In genomic region chr4:186167605-186168004, GRCh38 we compare ENCODE assay signal across 31 cellular contexts. TPM values are rescaled to one million over a fixed set of nuclear protein-coding genes. Genes with fewer than 3 reads are reported as not detected.
"Had no signal": no experiment of that assay in that cellular context is flagged by ENCODE, and none has a peak within 500 bp of the region (broad histone marks: within the 10 kb centered on the region; RNA-seq: fewer than 3 reads in every experiment).

No MANE protein-coding gene starts in this region.

- ATAC-seq: activated CD8-positive, alpha-beta T cell treated with anti-CD3 and anti-CD28 coated beads for 36 hours; activated naive CD4-positive, alpha-beta T cell treated with anti-CD3 and anti-CD28 coated beads, Interleukin-2, amount 50 U/mL, for 72 hours; activated T-cell treated with anti-CD3 and anti-CD28 coated beads, Interleukin-2, amount 50 U/mL, for 72 hours; activated T-helper 17 cell treated with anti-CD3 and anti-CD28 coated beads, Interleukin-2, amount 50 U/mL, for 72 hours; body of pancreas had no signal

- H3K9me3 Mint-ChIP-seq: activated CD8-positive, alpha-beta T cell treated with anti-CD3 and anti-CD28 coated beads for 36 hours; activated naive CD4-positive, alpha-beta T cell treated with anti-CD3 and anti-CD28 coated beads, Interleukin-2, amount 50 U/mL, for 72 hours; activated T-cell treated with anti-CD3 and anti-CD28 coated beads, Interleukin-2, amount 50 U/mL, for 72 hours; activated T-helper 17 cell treated with anti-CD3 and anti-CD28 coated beads, Interleukin-2, amount 50 U/mL, for 72 hours had no signal

- H3K9me3 ChIP-seq: adrenal gland, body of pancreas, breast epithelium, SJCRH30 had no signal

- H3K27me3 ChIP-seq: adrenal gland, body of pancreas, breast epithelium, SJCRH30 had no signal

- H3K4me3 Mint-ChIP-seq: activated CD8-positive, alpha-beta T cell treated with anti-CD3 and anti-CD28 coated beads for 36 hours; activated T-cell treated with anti-CD3 and anti-CD28 coated beads, Interleukin-2, amount 50 U/mL, for 72 hours; activated T-helper 17 cell treated with anti-CD3 and anti-CD28 coated beads, Interleukin-2, amount 50 U/mL, for 72 hours had no signal

- H3K27ac ChIP-seq: adrenal gland, body of pancreas, breast epithelium, SJCRH30, SK-N-MC, WERI-Rb-1 had no signal

- H3K4me1 ChIP-seq: adrenal gland, breast epithelium, SJCRH30 had no signal

- H3K4me1 Mint-ChIP-seq: activated T-helper 17 cell treated with anti-CD3 and anti-CD28 coated beads, Interleukin-2, amount 50 U/mL, for 72 hours had no signal

- H3K4me3 ChIP-seq: adrenal gland, body of pancreas, breast epithelium, SJCRH30, SK-N-MC had no signal

- H3K36me3 ChIP-seq: adrenal gland, breast epithelium, SJCRH30, WERI-Rb-1 had no signal

- DNase-seq: activated CD4-positive, alpha-beta T cell treated with anti-CD3 and anti-CD28 coated beads for 1 hour; activated CD4-positive, alpha-beta T cell treated with anti-CD3 and anti-CD28 coated beads for 48 hours; activated CD4-positive, CD25-positive, alpha-beta regulatory T cell; activated CD8-positive, alpha-beta T cell treated with anti-CD3 and anti-CD28 coated beads for 36 hours; activated effector memory CD4-positive, alpha-beta T cell treated with anti-CD3 and anti-CD28 coated beads, Interleukin-2, amount 50 U/mL, for 16 hours; activated naive CD4-positive, alpha-beta T cell; activated T-cell treated with anti-CD3 and anti-CD28 coated beads, Interleukin-2, amount 50 U/mL, for 1 hour; activated T-cell treated with anti-CD3 and anti-CD28 coated beads, Interleukin-2, amount 50 U/mL, for 72 hours; adrenal gland; body of pancreas; Karpas-422; NCI-H1105; NCI-H1417 treated with DMSO at 0.1 percent for 48 hours; NCI-H187 treated with DMSO at 0.1 percent for 48 hours; NCI-H2081 treated with DMSO at 0.1 percent for 48 hours; NCI-H345; NCI-H510A; NCI-H526; NCI-H748 treated with DMSO at 0.1 percent for 48 hours; NK-92 treated with Interleukin-12 subunit alpha and Interleukin-12 subunit beta, amount 100 ng/mL, for 24 hours; OCI-M1; SHP77; SJCRH30; T1000; WERI-Rb-1 had no signal

- H3K27ac Mint-ChIP-seq: activated CD8-positive, alpha-beta T cell treated with anti-CD3 and anti-CD28 coated beads for 36 hours; activated naive CD4-positive, alpha-beta T cell treated with anti-CD3 and anti-CD28 coated beads, Interleukin-2, amount 50 U/mL, for 72 hours; activated T-cell treated with anti-CD3 and anti-CD28 coated beads, Interleukin-2, amount 50 U/mL, for 72 hours; activated T-helper 17 cell treated with anti-CD3 and anti-CD28 coated beads, Interleukin-2, amount 50 U/mL, for 72 hours had no signal

- H3K27me3 Mint-ChIP-seq: activated T-helper 17 cell treated with anti-CD3 and anti-CD28 coated beads, Interleukin-2, amount 50 U/mL, for 72 hours had no signal

RNA-seq across cellular contexts. Expression of gene KLKB1, which starts 59.7 kb away (rescaled TPM):
- total RNA-seq: activated CD8-positive, alpha-beta memory T cell treated with anti-CD3 and anti-CD28 coated beads for 36 hours; activated CD8-positive, alpha-beta T cell treated with anti-CD3 and anti-CD28 coated beads for 36 hours; astrocyte; SJCRH30 had no signal
